Comparison of ENCODE assay signal across 11 cellular contexts in genomic region chr13:74325106-74325505, GRCh38.
DNase-seq lines count a peak whose midpoint lies in the region; ATAC-seq and TF ChIP-seq lines count a peak whose summit lies in the region.
"Had no signal": no experiment of that assay in that cellular context is flagged by ENCODE, and none has a peak within 500 bp of the region (broad histone marks: within the 10 kb centered on the region; RNA-seq: fewer than 3 reads in every experiment).

No MANE protein-coding gene starts in this region.

- H3K9me3 Mint-ChIP-seq in osteocyte (ENCODE audit: unreplicated experiment), result no peaks in the 10 kb centered on the region

- WGBS in suprapubic skin, result 42% methylated on average over 3 of the region's 3 CpGs

- DNase-seq in GM03348 (ENCODE audit: low spot score) (peak; percentile 42), NCI-H2171 treated with DMSO at 0.1 percent for 48 hours (lab: John Stamatoyannopoulos, UW) (peak; percentile 68), dedifferentiated amniotic fluid mesenchymal stem cell (ENCODE audit: extremely low spot score) (peak; percentile 65), osteocyte (ENCODE audit: extremely low spot score, unreplicated experiment) (no peak), NCI-H1048 (lab: John Stamatoyannopoulos, UW) (no peak), suprapubic skin (ENCODE audit: low spot score in 2 of 2) (no peak)

- peaks cover 23% of the 10 kb centered on the region for H3K4me1 Mint-ChIP-seq in osteocyte (ENCODE audit: unreplicated experiment)

- H3K4me3 Mint-ChIP-seq in osteocyte (ENCODE audit: unreplicated experiment), result peak overlapping the region; percentile 46
- H3K4me3 Mint-ChIP-seq: activated naive CD8-positive, alpha-beta T cell had no signal

- H3K4me3 ChIP-seq in suprapubic skin, result no peak overlapping the region
- H3K4me3 ChIP-seq: GM12878, lung had no signal

- no peaks in the 10 kb centered on the region for H3K27me3 Mint-ChIP-seq in osteocyte (ENCODE audit: unreplicated experiment)
- H3K27me3 Mint-ChIP-seq: activated naive CD8-positive, alpha-beta T cell had no signal

- no peaks in the 10 kb centered on the region for H3K27me3 ChIP-seq in suprapubic skin

- no peaks in the 10 kb centered on the region for H3K36me3 Mint-ChIP-seq in osteocyte (ENCODE audit: unreplicated experiment)

- ATAC-seq in HG03175 (IDR thresholded peaks at IDR 0.05; ENCODE audit: unreplicated experiment) (no peak), GM21381 (IDR thresholded peaks at IDR 0.05; ENCODE audit: unreplicated experiment) (no peak)
- ATAC-seq: GM12878 had no signal

- no peak for TF ChIP-seq POLR2A in suprapubic skin (IDR thresholded peaks at IDR 0.05)

- H3K4me1 ChIP-seq in suprapubic skin, result no peaks in the 10 kb centered on the region

- H3K27ac Mint-ChIP-seq in osteocyte (ENCODE audit: unreplicated experiment), result peak overlapping the region; percentile 83
- H3K27ac Mint-ChIP-seq: activated naive CD8-positive, alpha-beta T cell had no signal

- TF ChIP-seq EP300 in suprapubic skin (IDR thresholded peaks at IDR 0.05), result no peak

- H3K27ac ChIP-seq in suprapubic skin, result no peak overlapping the region

- TF ChIP-seq CTCF in osteocyte (IDR thresholded peaks at IDR 0.05) (peak; percentile 10), suprapubic skin (IDR thresholded peaks at IDR 0.05) (no peak)

- no peaks in the 10 kb centered on the region for H3K36me3 ChIP-seq in suprapubic skin

- no peaks in the 10 kb centered on the region for H3K9me3 ChIP-seq in suprapubic skin

Comparison
In these comparisons a context has a peak if more than half of its experiments do, and no peak if none do; other contexts are left out.
1. DNase-seq: peak in GM03348 (single experiment), NCI-H2171 treated with DMSO at 0.1 percent for 48 hours (single experiment) and dedifferentiated amniotic fluid mesenchymal stem cell (single experiment); none in osteocyte (single experiment), NCI-H1048 (single experiment) and suprapubic skin (0 of 2).